ENCODE assay signal across 26 cellular contexts in the genomic region with DNA sequence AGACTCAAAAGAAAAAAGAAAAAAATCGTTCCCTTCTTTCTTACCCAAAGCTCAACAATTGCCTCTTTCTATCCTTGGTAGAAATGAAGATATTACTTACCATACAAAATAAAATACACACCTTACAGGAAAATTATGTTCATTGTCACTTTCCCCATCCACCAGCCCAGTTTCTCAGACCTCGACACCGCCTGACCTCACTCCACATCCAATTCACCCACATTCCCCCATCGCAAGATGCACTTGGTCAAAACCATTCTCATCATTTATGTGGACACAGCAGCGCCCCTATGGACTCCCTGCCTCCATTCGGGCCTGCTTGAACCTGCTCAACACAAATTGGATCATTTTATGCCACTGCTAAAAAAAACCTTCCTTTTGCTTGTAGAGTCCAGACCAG. TPM values are rescaled to one million over a fixed set of nuclear protein-coding genes. Genes with fewer than 3 reads are reported as not detected.
DNase-seq lines count a peak whose midpoint lies in the region; ATAC-seq and TF ChIP-seq lines count a peak whose summit lies in the region.
"Had no signal": no experiment of that assay in that cellular context is flagged by ENCODE, and none has a peak within 500 bp of the region (broad histone marks: within the 10 kb centered on the region; RNA-seq: fewer than 3 reads in every experiment).

No MANE protein-coding gene starts in this region.

- no peaks in the 10 kb centered on the region for H3K9me3 Mint-ChIP-seq in endothelial cell (ENCODE audit: unreplicated experiment)

- H3K4me3 Mint-ChIP-seq in endothelial cell (ENCODE audit: unreplicated experiment), result peak overlapping the region; percentile 17

- H3K14ac ChIP-seq in neuronal stem cell (ENCODE audit: low read length), result peak overlapping the region; percentile 58

- H3K27me3 Mint-ChIP-seq in endothelial cell (ENCODE audit: unreplicated experiment), result peaks cover 18% of the 10 kb centered on the region

- WGBS in neuronal stem cell (ENCODE audit: extremely low coverage in 2 of 2, insufficient read length in 2 of 2, insufficient replicate concordance in 1 of 2), 2 donors, result 100% methylated on average over 1 of the region's 6 CpGs; no CpG with 5 or more reads in 1 of the 2 donors

- H3F3A ChIP-seq in PC-9 (ENCODE audit: insufficient read depth, low read depth), result peaks cover 11% of the 10 kb centered on the region; the same call in 1 of the 2 replicates

- no peak overlapping the region for H4K8ac ChIP-seq in neuronal stem cell (ENCODE audit: low read depth, low read length)

- H3K27me3 ChIP-seq in PC-9 (ENCODE audit: insufficient read depth, low read depth) (no peaks in the 10 kb centered on the region), neuronal stem cell (ENCODE audit: control insufficient read depth in 3 of 3, insufficient read depth in 3 of 3, low read depth in 1 of 3, low read length in 3 of 3) (peaks cover 0 to 26% (median 0%) of the 10 kb centered on the region in 3 experiments)
- H3K27me3 ChIP-seq: BE2C had no signal

- BruUV-seq in PC-9 (replicated peaks; lab: Mats Ljungman, UMichigan), result no TSS peak

- peak overlapping the region; percentile 99 for H2BK120ac ChIP-seq in neuronal stem cell (ENCODE audit: low read depth, low read length)

- TF ChIP-seq CTCF in HEK293 (tag by site-specific recombination; IDR thresholded peaks at IDR 0.05) (no peak), PC-9 (conservative IDR thresholded peaks at IDR 0.05) (no peak), endothelial cell (IDR thresholded peaks at IDR 0.05; ENCODE audit: unreplicated experiment) (no peak)

- no peak overlapping the region for H3K9ac ChIP-seq in neuronal stem cell (ENCODE audit: low read depth, low read length, poor library complexity)
- H3K9ac ChIP-seq: KMS-11 had no signal

- POLR2A ChIA-PET in HEK293 (lab: Yijun Ruan, JAX) (no interaction called here), PC-9 (lab: Charles Lee; ENCODE audit: unreplicated experiment) (interaction anchor here (0.7 kb wide), 1 partner anchor 29 kb away, joined by 5 read pairs; no protein-coding TSS in a partner anchor)

- peaks cover 66% of the 10 kb centered on the region for H3K79me2 ChIP-seq in PC-9 (ENCODE audit: low read depth)

- H4K20me1 ChIP-seq in PC-9 (ENCODE audit: insufficient read depth), result peaks cover 31% of the 10 kb centered on the region; the same call in 1 of the 2 replicates

- no peaks in the 10 kb centered on the region for H3K9me2 ChIP-seq in PC-9 (ENCODE audit: insufficient read depth)

- peaks cover 40% of the 10 kb centered on the region for H3K36me3 Mint-ChIP-seq in endothelial cell (ENCODE audit: low read depth, unreplicated experiment)

- H3K27ac Mint-ChIP-seq in endothelial cell (ENCODE audit: unreplicated experiment), result no peak overlapping the region

- H3K4me1 ChIP-seq in HEK293 (ENCODE audit: control insufficient read depth, insufficient read depth, low read length), result no peaks in the 10 kb centered on the region
- H3K4me1 ChIP-seq in PC-9 (replicated peaks; ENCODE audit: insufficient read depth), result peaks cover 30% of the 10 kb centered on the region
- peaks cover under 1 to 15% of the 10 kb centered on the region in 2 donors for H3K4me1 ChIP-seq in neuronal stem cell (ENCODE audit: control insufficient read depth in 2 of 2, insufficient read depth in 1 of 2, low read depth in 1 of 2, low read length in 2 of 2)
- H3K4me1 ChIP-seq: BE2C had no signal

- DNase-seq in PC-9 (no peak), endothelial cell (ENCODE audit: low spot score) (no peak), neuronal stem cell (ENCODE audit: low spot score) (no peak), AG08395 (ENCODE audit: low spot score) (no peak), LoVo (ENCODE audit: low spot score) (no peak), H4 (ENCODE audit: low spot score) (no peak)
- DNase-seq: BE2C, Calu3, DMS79 treated with DMSO at 0.1 percent for 48 hours, GF-D8, IMR-90, NCI-H1092, NCI-H1417 treated with DMSO at 0.1 percent for 48 hours, NCI-H1694 treated with DMSO at 0.1 percent for 48 hours, NCI-H2081 treated with DMSO at 0.1 percent for 48 hours, NCI-H2171 treated with DMSO at 0.1 percent for 48 hours, NCI-H446, NCI-H524 treated with DMSO at 0.1 percent for 48 hours, NCI-H774, PC-3, RPMI8226, SHP77 had no signal

- H3K9me3 ChIP-seq in HEK293 (ENCODE audit: control insufficient read depth, insufficient read depth, low read depth, low read length) (no peaks in the 10 kb centered on the region), PC-9 (ENCODE audit: insufficient read depth, low read depth) (no peaks in the 10 kb centered on the region), neuronal stem cell (replicated peaks in 1 of 2; ENCODE audit: control insufficient read depth in 2 of 2, insufficient read depth in 1 of 2, low read depth in 1 of 2, low read length in 2 of 2) (no peaks in the 10 kb centered on the region)
- H3K9me3 ChIP-seq: BE2C had no signal

- H3K4me3 ChIP-seq in HEK293 (ENCODE audit: low read depth, low read length) (no peak overlapping the region), PC-9 (no peak overlapping the region), neuronal stem cell (ENCODE audit: low read length in 2 of 2) (no peak overlapping the region)

- H2AFZ ChIP-seq in PC-9 (no peak overlapping the region), neuronal stem cell (ENCODE audit: low read length) (no peak overlapping the region)

- H4K91ac ChIP-seq in neuronal stem cell (ENCODE audit: low read depth, low read length, poor library complexity), result no peak overlapping the region

- no peak overlapping the region for H3K27ac ChIP-seq in HEK293 (ENCODE audit: extremely low read depth, low read depth, low read length)
- 0 out of 2 replicates have a peak overlapping the region, but pooled peaks have one; percentile 16 for H3K27ac ChIP-seq in PC-9
- no peak overlapping the region for H3K27ac ChIP-seq in neuronal stem cell (replicated peaks; ENCODE audit: low read length)
- H3K27ac ChIP-seq: KMS-11 had no signal

- H3K18ac ChIP-seq in neuronal stem cell (ENCODE audit: low read length), result peak overlapping the region; percentile 72

- CTCF ChIA-PET in HEK293 (lab: Yijun Ruan, JAX), result interaction anchor here (0.8 kb wide), 2 partner anchors 55 to 67 kb away, joined by 3 to 4 read pairs; no protein-coding TSS in a partner anchor
- CTCF ChIA-PET in PC-9 (lab: Charles Lee), result no interaction called here

- H3K23ac ChIP-seq in neuronal stem cell (ENCODE audit: low read depth, low read length, poor library complexity), result no peak overlapping the region

- peaks cover 29% of the 10 kb centered on the region for H3K4me1 Mint-ChIP-seq in endothelial cell (ENCODE audit: unreplicated experiment)

- H3K36me3 ChIP-seq in HEK293 (ENCODE audit: control insufficient read depth in 2 of 2, insufficient read depth in 1 of 2, low read length in 2 of 2) (no peaks in the 10 kb centered on the region), PC-9 (ENCODE audit: low read depth) (peaks cover 21% of the 10 kb centered on the region; the same call in 1 of the 2 replicates), neuronal stem cell (replicated peaks in 1 of 2; ENCODE audit: control insufficient read depth in 2 of 2, insufficient read depth in 2 of 2, low read length in 2 of 2) (no peaks in the 10 kb centered on the region)
- H3K36me3 ChIP-seq: BE2C had no signal

- H2BK15ac ChIP-seq in neuronal stem cell (ENCODE audit: low read length), result peak overlapping the region; percentile 94

- H3K4me2 ChIP-seq in PC-9, result no peak overlapping the region
- H3K4me2 ChIP-seq in neuronal stem cell (ENCODE audit: insufficient read depth, low read length, poor library complexity, severe bottlenecking), result no peak overlapping the region
- H3K4me2 ChIP-seq: KMS-11 had no signal

- H2BK12ac ChIP-seq in neuronal stem cell (ENCODE audit: low read length), result peak overlapping the region; percentile 75

- no peak overlapping the region for H2BK5ac ChIP-seq in neuronal stem cell (ENCODE audit: low read length)

- H3K79me1 ChIP-seq in neuronal stem cell (ENCODE audit: low read depth, low read length), result no peaks in the 10 kb centered on the region

- intact Hi-C loops in PC-9 (cut with micrococcal nuclease; ENCODE audit: unreplicated experiment), result no loop called here

- peak overlapping the region; percentile 72 for H2AK5ac ChIP-seq in neuronal stem cell (ENCODE audit: low read depth, low read length)

- ATAC-seq in GM21723 (IDR thresholded peaks at IDR 0.05; ENCODE audit: unreplicated experiment), result no peak
- ATAC-seq: PC-3 had no signal

- H3K4ac ChIP-seq in neuronal stem cell (ENCODE audit: low read length), result peak overlapping the region; percentile 71

RNA-seq across cellular contexts. Expression of a gene that starts 7.0 kb away (rescaled TPM):
- total RNA-seq in PC-9 (2021), result 172 and 175 TPM in 2 replicates
- total RNA-seq in endothelial cell (ENCODE audit: unreplicated experiment), result 203 TPM
- 3.5 TPM for polyA plus RNA-seq in neuronal stem cell (2013, experiment 1 of 2)
- 3.5 TPM for polyA plus RNA-seq in neuronal stem cell (2013, experiment 2 of 2)
- total RNA-seq in H4 (2014; rRNA removed; shearing (Covaris generic)), result 3.5 and 4.7 TPM in 2 replicates
- total RNA-seq: SK-MEL-5 had no signal

RNA-seq across cellular contexts. Expression of a gene that starts 31.6 kb away (rescaled TPM):
- total RNA-seq in PC-9 (2021) (1.3 and 2.4 TPM in 2 replicates), endothelial cell (ENCODE audit: unreplicated experiment) (0.33 TPM)
- 0.35 TPM for polyA plus RNA-seq in neuronal stem cell (2013, experiment 1 of 2)
- polyA plus RNA-seq in neuronal stem cell (2013, experiment 2 of 2), result 0.19 TPM
- not detected in 2 replicates for total RNA-seq in H4 (2014; rRNA removed; shearing (Covaris generic))
- total RNA-seq: Calu3 had no signal

RNA-seq across cellular contexts. Expression of a gene that starts 56.6 kb away (rescaled TPM):
- 8.5 and 17.8 TPM in 2 replicates for total RNA-seq in PC-9 (2021)
- not detected for total RNA-seq in endothelial cell (ENCODE audit: unreplicated experiment)
- polyA plus RNA-seq in neuronal stem cell (2013, experiment 1 of 2), result 0.32 TPM
- 0.28 TPM for polyA plus RNA-seq in neuronal stem cell (2013, experiment 2 of 2)
- 0.47 TPM in 1 of 2 replicates, not detected in the other for total RNA-seq in H4 (2014; rRNA removed; shearing (Covaris generic))

Comparison
In these comparisons a context has a peak if more than half of its experiments do, and no peak if none do; other contexts are left out.
1. RNA of a gene that starts 7.0 kb away (total RNA-seq): 203 TPM in endothelial cell (single experiment) and 172 to 175 TPM in PC-9; 3.5 to 4.7 TPM in H4; every median in the first group is over 10 times any median in the second.